17 cellular contexts compared by ENCODE assay signal in genomic region chr2:171323971-171324528, GRCh38.
DNase-seq lines count a peak whose midpoint lies in the region; ATAC-seq and TF ChIP-seq lines count a peak whose summit lies in the region.
"Had no signal": no experiment of that assay in that cellular context is flagged by ENCODE, and none has a peak within 500 bp of the region (broad histone marks: within the 10 kb centered on the region; RNA-seq: fewer than 3 reads in every experiment).

No MANE protein-coding gene starts in this region.

- H3K36me3 ChIP-seq in DOHH2 (ENCODE audit: control insufficient read depth, low read length) (peaks cover 10% of the 10 kb centered on the region; the same call in 1 of the 2 replicates), HUES6 (ENCODE audit: control insufficient read depth, insufficient read depth, low read length) (0 out of 2 replicates have a peak, but pooled peaks cover 5% of the 10 kb centered on the region), esophagus squamous epithelium (peaks cover 0 to 54% (median 3%) of the 10 kb centered on the region in 3 donors)
- H3K36me3 ChIP-seq: prostate gland, thyroid gland had no signal

- H3K27me3 ChIP-seq in DOHH2 (ENCODE audit: control insufficient read depth, low read length) (no peaks in the 10 kb centered on the region), HUES6 (ENCODE audit: control insufficient read depth, insufficient read depth, low read length) (no peaks in the 10 kb centered on the region), esophagus squamous epithelium (no peaks in the 10 kb centered on the region)
- H3K27me3 ChIP-seq: thyroid gland had no signal

- H3K27ac Mint-ChIP-seq in activated T-helper 2 cell treated with anti-CD3 and anti-CD28 coated beads, Interferon-gamma antibody, Interleukin-2, Interleukin-4, amounts not matched to agents 10 μg/mL and 5 μg/mL and 100 μg/mL, durations not matched to agents 14 hours and 24 hours and 36 hours: peak overlapping the region; percentile 58

- H3K4me2 ChIP-seq in DOHH2 (ENCODE audit: low read length): peak overlapping the region; percentile 65

- no peaks in the 10 kb centered on the region for H4K20me1 ChIP-seq in DOHH2 (ENCODE audit: control insufficient read depth, insufficient read depth, low read depth, low read length)

- no peaks in the 10 kb centered on the region for H3K79me2 ChIP-seq in DOHH2 (ENCODE audit: control insufficient read depth, low read length)

- no peak for DNase-seq in activated T-helper 2 cell treated with anti-CD3 and anti-CD28 coated beads, Interferon-gamma antibody, Interleukin-2, Interleukin-4, amounts not matched to agents 10 μg/mL and 5 μg/mL and 100 μg/mL, durations not matched to agents 14 hours and 24 hours and 36 hours (ENCODE audit: low spot score)
- no peak for DNase-seq in esophagus squamous epithelium (lab: John Stamatoyannopoulos, UW)
- DNase-seq in RPMI8226: no peak
- no peak for DNase-seq in HuH-7.5 (ENCODE audit: low spot score)
- DNase-seq: DMS153, endodermal cell, islet precursor cell, mesendoderm, NCI-H2081, NCI-H524 treated with DMSO at 0.1 percent for 48 hours, thyroid gland had no signal

- H3K9me2 ChIP-seq in DOHH2 (replicated peaks; ENCODE audit: control insufficient read depth, low read length): no peaks in the 10 kb centered on the region

- H3K4me1 Mint-ChIP-seq in activated T-helper 2 cell treated with anti-CD3 and anti-CD28 coated beads, Interferon-gamma antibody, Interleukin-2, Interleukin-4, amounts not matched to agents 10 μg/mL and 5 μg/mL and 100 μg/mL, durations not matched to agents 14 hours and 24 hours and 36 hours (ENCODE audit: low read depth): peaks cover 64% of the 10 kb centered on the region

- H3F3A ChIP-seq in DOHH2 (ENCODE audit: control insufficient read depth, insufficient read depth): peaks cover 37% of the 10 kb centered on the region

- intact Hi-C loops in activated T-helper 2 cell treated with anti-CD3 and anti-CD28 coated beads, Interferon-gamma antibody, Interleukin-2, Interleukin-4, amounts not matched to agents 10 μg/mL and 5 μg/mL and 100 μg/mL, durations not matched to agents 14 hours and 24 hours and 36 hours (cut with micrococcal nuclease): no loop called here
- intact Hi-C loops in esophagus squamous epithelium (cut with DNase I): no loop called here

- no peak overlapping the region for H3K4me3 Mint-ChIP-seq in activated T-helper 2 cell treated with anti-CD3 and anti-CD28 coated beads, Interferon-gamma antibody, Interleukin-2, Interleukin-4, amounts not matched to agents 10 μg/mL and 5 μg/mL and 100 μg/mL, durations not matched to agents 14 hours and 24 hours and 36 hours (ENCODE audit: low read depth)
- H3K4me3 Mint-ChIP-seq: endodermal cell, neural crest cell had no signal

- TF ChIP-seq CTCF in DOHH2 (IDR thresholded peaks at IDR 0.05; ENCODE audit: low read depth, low read length, poor library complexity, severe bottlenecking): no peak
- TF ChIP-seq CTCF in esophagus squamous epithelium (IDR thresholded peaks at IDR 0.05): no peak

- peaks cover 54% of the 10 kb centered on the region for H3K36me3 Mint-ChIP-seq in activated T-helper 2 cell treated with anti-CD3 and anti-CD28 coated beads, Interferon-gamma antibody, Interleukin-2, Interleukin-4, amounts not matched to agents 10 μg/mL and 5 μg/mL and 100 μg/mL, durations not matched to agents 14 hours and 24 hours and 36 hours (ENCODE audit: low read depth)

- H3K9me3 Mint-ChIP-seq in activated T-helper 2 cell treated with anti-CD3 and anti-CD28 coated beads, Interferon-gamma antibody, Interleukin-2, Interleukin-4, amounts not matched to agents 10 μg/mL and 5 μg/mL and 100 μg/mL, durations not matched to agents 14 hours and 24 hours and 36 hours: no peaks in the 10 kb centered on the region
- H3K9me3 Mint-ChIP-seq: endodermal cell, neural crest cell had no signal

- WGBS in esophagus squamous epithelium, 2 donors: 70 to 83% methylated on average over 5 of the region's 5 CpGs

- H3K4me3 ChIP-seq in DOHH2 (ENCODE audit: low read length) (peak overlapping the region; percentile 53), HUES6 (ENCODE audit: low read depth, low read length) (no peak overlapping the region), esophagus squamous epithelium (no peak overlapping the region)
- H3K4me3 ChIP-seq: prostate gland, thyroid gland had no signal

- H3K9me3 ChIP-seq in DOHH2 (ENCODE audit: control insufficient read depth, insufficient read depth, low read length) (no peaks in the 10 kb centered on the region), HUES6 (ENCODE audit: control insufficient read depth, insufficient read depth, low read depth, low read length) (no peaks in the 10 kb centered on the region), esophagus squamous epithelium (no peaks in the 10 kb centered on the region)
- H3K9me3 ChIP-seq: prostate gland, thyroid gland had no signal

- ATAC-seq in GM18505 (IDR thresholded peaks at IDR 0.05; ENCODE audit: unreplicated experiment): no peak
- ATAC-seq: Panc1 had no signal

- no peak overlapping the region for H3K9ac ChIP-seq in HUES6 (ENCODE audit: low read length)

- H3K27me3 Mint-ChIP-seq in activated T-helper 2 cell treated with anti-CD3 and anti-CD28 coated beads, Interferon-gamma antibody, Interleukin-2, Interleukin-4, amounts not matched to agents 10 μg/mL and 5 μg/mL and 100 μg/mL, durations not matched to agents 14 hours and 24 hours and 36 hours (ENCODE audit: low read depth): no peaks in the 10 kb centered on the region

- H3K27ac ChIP-seq in DOHH2 (ENCODE audit: low read depth, low read length) (peak overlapping the region; percentile 98), HUES6 (ENCODE audit: low read depth, low read length) (peak overlapping the region; percentile 63), esophagus squamous epithelium (no peak overlapping the region)
- H3K27ac ChIP-seq: prostate gland, thyroid gland had no signal

- TF ChIP-seq POLR2A in GM18505 (IDR thresholded peaks at IDR 0.05; ENCODE audit: borderline replicate concordance, extremely low read depth, insufficient read depth, insufficient read length): peak; percentile 10
- no peak for TF ChIP-seq POLR2A in esophagus squamous epithelium (IDR thresholded peaks at IDR 0.05)

- H3K4me1 ChIP-seq in DOHH2 (ENCODE audit: control insufficient read depth, low read length): peaks cover 87% of the 10 kb centered on the region
- H3K4me1 ChIP-seq in HUES6 (ENCODE audit: control insufficient read depth, insufficient read depth, low read length): peaks cover 55% of the 10 kb centered on the region
- H3K4me1 ChIP-seq in esophagus squamous epithelium: peaks cover 0 to 4% (median under 1%) of the 10 kb centered on the region in 3 donors
- H3K4me1 ChIP-seq: prostate gland, thyroid gland had no signal

Comparison
In these comparisons a context has a peak if more than half of its experiments do, and no peak if none do; other contexts are left out.
1. H3K27ac ChIP-seq: peak in DOHH2 (single experiment) and HUES6 (single experiment); none in esophagus squamous epithelium (0 of 4).